Comparison of ENCODE assay signal across 1 cellular context in genomic region chr2:71743995-71744675, GRCh38.
TF ChIP-seq lines count a peak whose summit lies in the region.

No MANE protein-coding gene starts in this region.

TF ChIP-seq in SK-N-SH, 30 proteins besides CTCF, POLR2A, EP300 and RAD21 (continued from another document):
- TF ChIP-seq ZBTB33 (IDR thresholded peaks at IDR 0.05; ENCODE audit: borderline replicate concordance, low read depth) (no peak), NFIC (IDR thresholded peaks at IDR 0.05; ENCODE audit: borderline replicate concordance) (peak; percentile 53), GATA2 (CRISPR knock-in tag; IDR thresholded peaks at IDR 0.05) (no peak), PBX3 (IDR thresholded peaks at IDR 0.05) (peak; percentile 91), NRF1 (IDR thresholded peaks at IDR 0.05; ENCODE audit: low read depth, low read length) (no peak), MAX (IDR thresholded peaks at IDR 0.05; ENCODE audit: low read depth) (no peak), EZH2phosphoT487 (IDR thresholded peaks at IDR 0.05; ENCODE audit: borderline replicate concordance, low read depth) (no peak), SIN3A (IDR thresholded peaks at IDR 0.05; ENCODE audit: borderline replicate concordance, low read depth, low read length) (no peak), TCF12 (IDR thresholded peaks at IDR 0.05) (peak; percentile 60), ELF1 (IDR thresholded peaks at IDR 0.05) (no peak), RCOR1 (IDR thresholded peaks at IDR 0.05; ENCODE audit: low read length) (no peak)
